Comparison of ENCODE assay signal across 8 cellular contexts in the genomic region with DNA sequence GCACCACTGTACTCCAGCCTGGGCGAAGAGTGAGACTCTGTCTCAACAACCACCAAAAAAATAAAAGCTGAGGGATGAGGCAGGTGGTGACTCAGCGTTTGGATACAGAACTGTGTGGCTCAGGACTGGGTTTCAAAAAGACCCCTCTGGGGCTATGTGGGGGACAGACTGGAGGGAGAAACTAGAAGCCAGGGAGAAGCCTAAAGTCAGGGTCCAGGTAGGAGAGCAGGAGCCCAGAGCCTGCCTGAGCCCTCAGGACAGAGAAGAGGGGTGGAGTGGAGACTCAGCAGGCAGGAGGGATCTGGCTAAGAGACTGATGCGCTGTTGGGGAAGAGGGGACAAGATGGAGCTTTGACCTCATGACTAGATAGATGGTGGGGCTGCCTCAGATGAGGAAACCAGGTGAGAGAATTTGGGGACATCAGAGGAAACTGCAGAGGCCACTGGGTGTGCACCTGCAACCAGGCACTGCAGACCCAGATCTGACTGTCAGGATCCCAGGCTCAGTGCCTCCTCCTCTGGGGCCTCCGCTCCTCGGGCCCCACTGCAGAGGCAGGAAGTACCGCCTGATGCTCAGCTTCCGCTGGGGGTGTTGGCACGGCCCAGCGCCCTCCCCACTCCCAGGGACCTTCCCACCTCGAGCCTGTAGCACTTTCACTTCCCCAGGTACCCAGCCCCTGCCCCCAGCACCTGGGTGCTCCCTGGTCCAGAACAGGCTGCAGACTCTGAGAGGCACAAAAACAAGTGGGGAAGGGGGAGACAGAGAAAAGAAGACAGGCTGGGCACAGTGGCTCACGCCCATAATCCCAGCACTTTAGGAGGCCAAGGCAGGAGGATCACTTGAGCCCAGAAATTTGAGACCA. TPM values are rescaled to one million over a fixed set of nuclear protein-coding genes. Genes with fewer than 3 reads are reported as not detected.
A peak's percentile ranks its signal among the peaks of the same experiment; 100 is the strongest.
DNase-seq lines count a peak whose midpoint lies in the region; ATAC-seq and TF ChIP-seq lines count a peak whose summit lies in the region.

No MANE protein-coding gene starts in this region.

- H3K23ac ChIP-seq in mesendoderm (ENCODE audit: low read length): no peak overlapping the region

- no peaks in the 10 kb centered on the region for H3K36me3 ChIP-seq in mesendoderm (ENCODE audit: control insufficient read depth, insufficient read depth, low read length)

- no peaks in the 10 kb centered on the region for H3K79me1 ChIP-seq in mesendoderm (ENCODE audit: low read length)

- no peak overlapping the region for H3K4ac ChIP-seq in mesendoderm (ENCODE audit: low read depth, low read length)

- TF ChIP-seq POLR2A in GM18505 (IDR thresholded peaks at IDR 0.05; ENCODE audit: borderline replicate concordance, extremely low read depth, insufficient read depth, insufficient read length): peak; percentile 92

- H2AK5ac ChIP-seq in mesendoderm (ENCODE audit: low read length): no peak overlapping the region

- H3K27me3 ChIP-seq in mesendoderm (ENCODE audit: insufficient read depth, low read length, poor library complexity): no peaks in the 10 kb centered on the region

- H3K9ac ChIP-seq in mesendoderm (ENCODE audit: low read length): no peak overlapping the region

- no peak overlapping the region for H3K18ac ChIP-seq in mesendoderm (ENCODE audit: low read length)

- no peaks in the 10 kb centered on the region for H3K27me3 Mint-ChIP-seq in effector memory CD8-positive, alpha-beta T cell

- H3K4me1 Mint-ChIP-seq in effector memory CD8-positive, alpha-beta T cell (ENCODE audit: low read depth in 2 of 2): peaks cover 60 to 72% of the 10 kb centered on the region in 2 donors

- DNase-seq in activated CD4-positive, alpha-beta T cell treated with anti-CD3 and anti-CD28 coated beads for 4 hours: peak; percentile 60 to 69
- peak; percentile 41 to 59 (median 43) for DNase-seq in effector memory CD8-positive, alpha-beta T cell
- DNase-seq in stimulated activated CD8-positive, alpha-beta memory T cell treated with anti-CD3 and anti-CD28 coated beads, Interleukin-12 subunit alpha, Interleukin-12 subunit beta, amount 100 ng/mL, for 24 hours (ENCODE audit: extremely low read depth): peak; percentile 37
- DNase-seq in COLO668 (lab: John Stamatoyannopoulos, UW; ENCODE audit: unreplicated experiment): no peak
- DNase-seq in mesendoderm: no peak

- no CpG with 5 or more reads among the region's 11 CpGs for WGBS in mesendoderm (ENCODE audit: extremely low coverage, insufficient coverage, low lambda C conversion rate)

- no peak overlapping the region for H4K8ac ChIP-seq in mesendoderm (ENCODE audit: low read depth, low read length)

- H4K5ac ChIP-seq in mesendoderm (ENCODE audit: low read length): no peak overlapping the region

- no peak overlapping the region for H3K56ac ChIP-seq in mesendoderm (ENCODE audit: low read length)

- no peak overlapping the region for H3K27ac ChIP-seq in mesendoderm (ENCODE audit: low read depth, low read length)

- H3K36me3 Mint-ChIP-seq in effector memory CD8-positive, alpha-beta T cell (ENCODE audit: insufficient read depth): peaks cover 28% of the 10 kb centered on the region

- H2BK5ac ChIP-seq in mesendoderm (ENCODE audit: low read length): no peak overlapping the region

- H3K4me3 ChIP-seq in mesendoderm (ENCODE audit: low read length): no peak overlapping the region

- no peaks in the 10 kb centered on the region for H3K9me3 Mint-ChIP-seq in effector memory CD8-positive, alpha-beta T cell

- H2BK120ac ChIP-seq in mesendoderm (ENCODE audit: low read depth, low read length): no peak overlapping the region

- H3K4me3 Mint-ChIP-seq in effector memory CD8-positive, alpha-beta T cell: peak overlapping the region; percentile 86 to 99

- H2BK15ac ChIP-seq in mesendoderm (replicated peaks; ENCODE audit: low read depth): no peak overlapping the region

- H3K79me2 ChIP-seq in mesendoderm (ENCODE audit: control insufficient read depth, insufficient read depth, low read length): no peaks in the 10 kb centered on the region

- peaks cover 5% of the 10 kb centered on the region for H3K4me1 ChIP-seq in mesendoderm (ENCODE audit: control insufficient read depth, low read depth, low read length)

- H3K27ac Mint-ChIP-seq in effector memory CD8-positive, alpha-beta T cell: peak overlapping the region; percentile 87 to 99

- ATAC-seq in GM18505 (IDR thresholded peaks at IDR 0.05; ENCODE audit: unreplicated experiment): peak; percentile 50
- peak; percentile 53 for ATAC-seq in HG03097 (IDR thresholded peaks at IDR 0.05; ENCODE audit: low FRiP score, unreplicated experiment)
- ATAC-seq in effector memory CD8-positive, alpha-beta T cell (replicated peaks): peak; percentile 67
- ATAC-seq in HG03045 (IDR thresholded peaks at IDR 0.05; ENCODE audit: unreplicated experiment): no peak

- H3K4me2 ChIP-seq in mesendoderm (ENCODE audit: low read length): no peak overlapping the region

RNA-seq across cellular contexts. Expression of gene CD37, which starts 1.5 kb away (rescaled TPM):
- polyA plus RNA-seq in mesendoderm (2013, experiment 1 of 2): 0.13 TPM
- 0.17 TPM for polyA plus RNA-seq in mesendoderm (2013, experiment 2 of 2)

RNA-seq across cellular contexts. Expression of gene SLC6A16, which starts 8.7 kb away (rescaled TPM):
- 0.32 TPM for polyA plus RNA-seq in mesendoderm (2013, experiment 1 of 2)
- 0.41 TPM for polyA plus RNA-seq in mesendoderm (2013, experiment 2 of 2)

RNA-seq across cellular contexts. Expression of gene TEAD2, which starts 28.6 kb away (rescaled TPM):
- 163 TPM for polyA plus RNA-seq in mesendoderm (2013, experiment 1 of 2)
- 145 TPM for polyA plus RNA-seq in mesendoderm (2013, experiment 2 of 2)

RNA-seq across cellular contexts. Expression of gene DKKL1, which starts 30.0 kb away (rescaled TPM):
- 1.4 TPM for polyA plus RNA-seq in mesendoderm (2013, experiment 1 of 2)
- 1.5 TPM for polyA plus RNA-seq in mesendoderm (2013, experiment 2 of 2)

RNA-seq across cellular contexts. Expression of gene KASH5, which starts 54.4 kb away (rescaled TPM):
- polyA plus RNA-seq in mesendoderm (2013, experiment 1 of 2): not detected
- polyA plus RNA-seq in mesendoderm (2013, experiment 2 of 2): 0.03 TPM

Comparison
In these comparisons a context has a peak if more than half of its experiments do, and no peak if none do; other contexts are left out.
1. DNase-seq: peak in activated CD4-positive, alpha-beta T cell treated with anti-CD3 and anti-CD28 coated beads for 4 hours (2 of 2), effector memory CD8-positive, alpha-beta T cell (3 of 3) and stimulated activated CD8-positive, alpha-beta memory T cell treated with anti-CD3 and anti-CD28 coated beads, Interleukin-12 subunit alpha, Interleukin-12 subunit beta, amount 100 ng/mL, for 24 hours (single experiment); none in COLO668 (single experiment) and mesendoderm (single experiment).